ENCODE assay signal across 9 cellular contexts in the genomic region with DNA sequence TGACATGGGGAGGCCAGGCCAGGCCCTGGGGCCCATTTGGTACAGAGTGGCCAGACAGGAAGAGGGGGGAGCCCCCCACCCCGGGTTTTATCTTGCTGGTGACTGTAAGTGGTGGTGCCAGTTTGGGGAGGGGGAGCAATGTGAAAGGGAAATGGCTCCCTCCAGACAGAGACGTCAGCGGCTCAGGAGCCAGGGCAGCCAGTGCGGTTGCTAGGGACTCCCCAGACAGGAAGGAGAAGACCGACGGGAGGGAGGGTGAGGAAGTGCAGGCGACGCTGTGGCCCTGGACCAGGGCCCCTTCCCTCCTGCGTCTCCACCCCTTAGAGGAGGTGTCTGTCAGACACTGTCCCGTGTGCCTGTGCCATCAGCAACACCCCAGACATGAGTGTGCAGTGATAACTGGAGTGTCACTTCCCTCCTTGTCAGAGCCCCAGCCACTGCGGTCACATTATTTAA. TPM values are rescaled to one million over a fixed set of nuclear protein-coding genes. Genes with fewer than 3 reads are reported as not detected.
A peak's percentile ranks its signal among the peaks of the same experiment; 100 is the strongest.
DNase-seq lines count a peak whose midpoint lies in the region; ATAC-seq and TF ChIP-seq lines count a peak whose summit lies in the region.
"Had no signal": no experiment of that assay in that cellular context is flagged by ENCODE, and none has a peak within 500 bp of the region (broad histone marks: within the 10 kb centered on the region; RNA-seq: fewer than 3 reads in every experiment).

No MANE protein-coding gene starts in this region.

- H3K27me3 Mint-ChIP-seq in activated B cell treated with CpG ODN at 0.5 μM for 24 hours, result peaks cover 20% of the 10 kb centered on the region
- no peaks in the 10 kb centered on the region for H3K27me3 Mint-ChIP-seq in dendritic cell treated with granulocyte-macrophage colony-stimulating factor and Interleukin-4, amounts not matched to agents 40 ng/mL and 50 ng/mL, for 4 days

- WGBS in stomach, 5 donors, result 21 to 46% (median 37%) methylated on average over 4 to 11 of the region's 11 CpGs

- no peak for TF ChIP-seq EP300 in stomach (IDR thresholded peaks at IDR 0.05)

- peak overlapping the region; percentile 21 for H3K27ac ChIP-seq in muscle layer of duodenum (ENCODE audit: low read length)
- peak overlapping the region; percentile 10 to 73 (median 56) for H3K27ac ChIP-seq in stomach

- H3K27me3 ChIP-seq in muscle layer of duodenum (ENCODE audit: low read depth, low read length) (no peaks in the 10 kb centered on the region), stomach (peaks cover 0 to under 1% (median 0%) of the 10 kb centered on the region in 3 donors)
- H3K27me3 ChIP-seq: ovary had no signal

- ATAC-seq in GM19372 (IDR thresholded peaks at IDR 0.05; ENCODE audit: low read depth, unreplicated experiment) (peak; percentile 81), HG03439 (IDR thresholded peaks at IDR 0.05; ENCODE audit: unreplicated experiment) (peak; percentile 72), activated B cell treated with CpG ODN at 0.5 μM for 24 hours (ENCODE audit: low read depth) (peak; percentile 95)

- no peak for DNase-seq in activated B cell treated with CpG ODN at 0.5 μM for 24 hours
- peak; percentile 40 for DNase-seq in stomach
- no peak for DNase-seq in SK-N-DZ (ENCODE audit: low spot score)
- no peak for DNase-seq in NCI-H1694 treated with DMSO at 0.1 percent for 48 hours (lab: John Stamatoyannopoulos, UW)

- no peak overlapping the region for H3K4me3 Mint-ChIP-seq in activated B cell treated with CpG ODN at 0.5 μM for 24 hours
- H3K4me3 Mint-ChIP-seq in dendritic cell treated with granulocyte-macrophage colony-stimulating factor and Interleukin-4, amounts not matched to agents 40 ng/mL and 50 ng/mL, for 4 days, result peak overlapping the region; percentile 33

- H3K9me3 ChIP-seq in muscle layer of duodenum (ENCODE audit: control insufficient read depth in 1 of 2, low read length in 2 of 2) (no peaks in the 10 kb centered on the region), stomach (no peaks in the 10 kb centered on the region)
- H3K9me3 ChIP-seq: ovary had no signal

- H3K9me3 Mint-ChIP-seq in activated B cell treated with CpG ODN at 0.5 μM for 24 hours, result no peaks in the 10 kb centered on the region
- no peaks in the 10 kb centered on the region for H3K9me3 Mint-ChIP-seq in dendritic cell treated with granulocyte-macrophage colony-stimulating factor and Interleukin-4, amounts not matched to agents 40 ng/mL and 50 ng/mL, for 4 days

- POLR2A ChIA-PET in activated B cell treated with CpG ODN at 0.5 μM for 24 hours (lab: Charles Lee), result interaction anchor here (1.2 kb wide), 1 partner anchor 45 kb away, joined by 5 read pairs; a partner anchor contains a TSS

- CTCF ChIA-PET in activated B cell treated with CpG ODN at 0.5 μM for 24 hours (lab: Charles Lee), result no interaction called here

- no peaks in the 10 kb centered on the region for H3K36me3 Mint-ChIP-seq in activated B cell treated with CpG ODN at 0.5 μM for 24 hours (ENCODE audit: low read depth)
- peaks cover 55% of the 10 kb centered on the region for H3K36me3 Mint-ChIP-seq in dendritic cell treated with granulocyte-macrophage colony-stimulating factor and Interleukin-4, amounts not matched to agents 40 ng/mL and 50 ng/mL, for 4 days (ENCODE audit: low read depth)

- intact Hi-C loops in activated B cell treated with CpG ODN at 0.5 μM for 24 hours (cut with micrococcal nuclease), result no loop called here
- intact Hi-C loops in dendritic cell treated with granulocyte-macrophage colony-stimulating factor and Interleukin-4, amounts not matched to agents 40 ng/mL and 50 ng/mL, for 4 days (cut with micrococcal nuclease), result no loop called here
- intact Hi-C loops in stomach (cut with DNase I; ENCODE audit: low total_unique reads), result no loop called here

- no peak overlapping the region for H3K4me3 ChIP-seq in muscle layer of duodenum (ENCODE audit: low read depth in 1 of 2, low read length in 2 of 2)
- H3K4me3 ChIP-seq in stomach, result no peak overlapping the region
- H3K4me3 ChIP-seq: ovary had no signal

- H3K4me1 Mint-ChIP-seq in activated B cell treated with CpG ODN at 0.5 μM for 24 hours, result peaks cover 18% of the 10 kb centered on the region
- H3K4me1 Mint-ChIP-seq in dendritic cell treated with granulocyte-macrophage colony-stimulating factor and Interleukin-4, amounts not matched to agents 40 ng/mL and 50 ng/mL, for 4 days (ENCODE audit: low read depth), result peaks cover 95% of the 10 kb centered on the region

- TF ChIP-seq CTCF in activated B cell treated with CpG ODN at 0.5 μM for 24 hours (IDR thresholded peaks at IDR 0.05), result no peak
- no peak for TF ChIP-seq CTCF in stomach (IDR thresholded peaks at IDR 0.05)

- no peak for TF ChIP-seq POLR2A in stomach (IDR thresholded peaks at IDR 0.05)

- H3K4me1 ChIP-seq in muscle layer of duodenum (ENCODE audit: control insufficient read depth in 1 of 2, insufficient read depth in 2 of 2, low read length in 2 of 2), result peaks cover 0 to 22% of the 10 kb centered on the region in 2 donors
- H3K4me1 ChIP-seq in stomach, result peaks cover 0 to 36% (median 10%) of the 10 kb centered on the region in 4 donors

- H3K36me3 ChIP-seq in muscle layer of duodenum (ENCODE audit: control insufficient read depth in 1 of 2, insufficient read depth in 2 of 2, low read length in 2 of 2), result no peaks in the 10 kb centered on the region
- peaks cover 0 to 3% (median 0%) of the 10 kb centered on the region in 4 donors for H3K36me3 ChIP-seq in stomach
- H3K36me3 ChIP-seq: ovary had no signal

- H3K27ac Mint-ChIP-seq in activated B cell treated with CpG ODN at 0.5 μM for 24 hours, result peak overlapping the region; percentile 56
- peak overlapping the region; percentile 77 for H3K27ac Mint-ChIP-seq in dendritic cell treated with granulocyte-macrophage colony-stimulating factor and Interleukin-4, amounts not matched to agents 40 ng/mL and 50 ng/mL, for 4 days

RNA-seq across cellular contexts. Expression of a gene that starts 7.0 kb away (rescaled TPM):
- total RNA-seq in activated B cell treated with CpG ODN at 0.5 μM for 24 hours (1.0 TPM in 2 replicates), stomach (10 to 100 TPM in 3 of 5 donors, 1 to 10 TPM in 2; 4.9 to 15.4 (median 10.1) TPM)
- 10 to 100 TPM in 1 of 3 donors, 1 to 10 TPM in 2; 2.7 to 10.5 (median 4.1) TPM for polyA plus RNA-seq in stomach
- polyA plus RNA-seq in SK-N-DZ (2014; cell fraction: cytosol; rRNA removed), result 8.7 and 12.1 TPM in 2 replicates
- 22.1 and 37.9 TPM in 2 replicates for polyA plus RNA-seq in SK-N-DZ (2014; cell fraction: nucleus; rRNA removed)

RNA-seq across cellular contexts. Expression of a gene that starts 44.5 kb away (rescaled TPM):
- total RNA-seq in activated B cell treated with CpG ODN at 0.5 μM for 24 hours, result 14.9 and 17.9 TPM in 2 replicates
- total RNA-seq in stomach, result 10 to 100 TPM in 4 of 5 donors, 1 to 10 TPM in 1; 7.8 to 32.6 (median 18.0) TPM
- polyA plus RNA-seq in stomach, result 1 to 10 TPM; 2.3 to 4.5 (median 4.2) TPM
- polyA plus RNA-seq in SK-N-DZ (2014; cell fraction: cytosol; rRNA removed), result 8.8 and 9.6 TPM in 2 replicates
- polyA plus RNA-seq in SK-N-DZ (2014; cell fraction: nucleus; rRNA removed), result 12.2 and 18.5 TPM in 2 replicates

RNA-seq across cellular contexts. Expression of a gene that starts 58.0 kb away (rescaled TPM):
- not detected in 2 replicates for total RNA-seq in activated B cell treated with CpG ODN at 0.5 μM for 24 hours
- not detected for total RNA-seq in stomach
- polyA plus RNA-seq in stomach, result not detected
- polyA plus RNA-seq in SK-N-DZ (2014; cell fraction: cytosol; rRNA removed), result not detected in 2 replicates
- polyA plus RNA-seq in SK-N-DZ (2014; cell fraction: nucleus; rRNA removed), result not detected in 2 replicates
